9 cellular contexts compared by ENCODE assay signal in the genomic region with DNA sequence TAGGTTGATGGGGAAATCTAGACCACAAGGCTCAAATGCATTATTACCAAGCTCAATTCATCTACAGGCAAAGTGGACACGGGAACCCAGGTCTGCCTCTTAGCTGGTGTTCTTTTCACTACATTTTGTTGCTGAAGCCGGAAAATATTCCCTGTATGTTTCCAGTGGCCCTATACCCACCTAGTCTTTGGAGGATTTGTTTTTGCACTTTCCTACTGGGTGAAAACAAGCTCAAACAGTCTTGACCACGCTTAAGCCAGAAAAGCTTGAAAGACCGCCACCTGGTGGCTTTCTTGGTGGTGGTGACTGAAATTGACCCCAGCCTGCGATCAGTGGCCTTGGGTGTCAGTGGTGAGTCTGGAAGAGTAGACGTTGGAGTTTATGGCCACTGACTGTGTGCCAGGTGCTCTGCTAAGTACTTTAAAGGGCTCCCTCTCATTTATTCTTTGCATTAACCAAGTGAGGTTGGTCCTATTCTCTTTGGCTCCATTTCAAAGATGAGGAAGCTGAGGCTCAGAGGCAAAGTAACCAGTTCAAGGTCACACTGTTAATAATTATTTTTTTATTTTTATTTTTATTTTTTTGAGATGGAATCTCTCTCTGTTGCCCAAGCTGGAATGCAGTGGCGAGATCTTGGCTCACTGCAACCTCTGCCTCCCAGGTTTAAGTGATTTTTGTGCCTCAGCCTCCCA. TPM values are rescaled to one million over a fixed set of nuclear protein-coding genes. Genes with fewer than 3 reads are reported as not detected.
DNase-seq lines count a peak whose midpoint lies in the region; ATAC-seq and TF ChIP-seq lines count a peak whose summit lies in the region.
"Had no signal": no experiment of that assay in that cellular context is flagged by ENCODE, and none has a peak within 500 bp of the region (broad histone marks: within the 10 kb centered on the region; RNA-seq: fewer than 3 reads in every experiment).

No MANE protein-coding gene starts in this region.

- intact Hi-C loops in right cardiac atrium (cut with DNase I) = loop anchor here in 3 of 4 donors (2.0 to 10.0 kb wide), 5 partner anchors 119 to 287 kb away; no protein-coding TSS in a partner anchor

- TF ChIP-seq POLR2A in Peyer's patch (IDR thresholded peaks at IDR 0.05) = no peak

- H3K79me2 ChIP-seq in DOHH2 (ENCODE audit: control insufficient read depth, low read length) = no peaks in the 10 kb centered on the region
- no peaks in the 10 kb centered on the region for H3K79me2 ChIP-seq in smooth muscle cell (ENCODE audit: low read depth)

- H3F3A ChIP-seq in DOHH2 (ENCODE audit: control insufficient read depth, insufficient read depth) = no peaks in the 10 kb centered on the region
- H3F3A ChIP-seq in smooth muscle cell (ENCODE audit: low read depth) = no peaks in the 10 kb centered on the region

- H3K27me3 ChIP-seq in DOHH2 (ENCODE audit: control insufficient read depth, low read length) (peaks cover 32% of the 10 kb centered on the region), Peyer's patch (peaks cover 0 to 6% of the 10 kb centered on the region in 2 donors), right cardiac atrium (ENCODE audit: control insufficient read depth, insufficient read depth) (no peaks in the 10 kb centered on the region), smooth muscle cell (ENCODE audit: low read depth) (peaks cover 83% of the 10 kb centered on the region)

- H4K20me1 ChIP-seq in DOHH2 (ENCODE audit: control insufficient read depth, insufficient read depth, low read depth, low read length) (no peaks in the 10 kb centered on the region), smooth muscle cell (ENCODE audit: low read depth) (no peaks in the 10 kb centered on the region)

- peaks cover 7% of the 10 kb centered on the region for H3K4me1 ChIP-seq in DOHH2 (ENCODE audit: control insufficient read depth, low read length)
- H3K4me1 ChIP-seq in Peyer's patch = no peaks in the 10 kb centered on the region
- peaks cover 3% of the 10 kb centered on the region for H3K4me1 ChIP-seq in right cardiac atrium (ENCODE audit: control insufficient read depth, insufficient read depth, low read length)
- H3K4me1 ChIP-seq in smooth muscle cell (ENCODE audit: low read depth) = no peaks in the 10 kb centered on the region

- H3K9me2 ChIP-seq in DOHH2 (replicated peaks; ENCODE audit: control insufficient read depth, low read length) = no peaks in the 10 kb centered on the region

- peak; percentile 87 for TF ChIP-seq CTCF in DOHH2 (IDR thresholded peaks at IDR 0.05; ENCODE audit: low read depth, low read length, poor library complexity, severe bottlenecking)
- peak; percentile 17 to 63 (median 60) for TF ChIP-seq CTCF in Peyer's patch (IDR thresholded peaks at IDR 0.05)
- peak; percentile 69 for TF ChIP-seq CTCF in smooth muscle cell (IDR thresholded peaks at IDR 0.05; ENCODE audit: borderline replicate concordance, insufficient read depth, poor library complexity, severe bottlenecking)

- H3K36me3 ChIP-seq in DOHH2 (ENCODE audit: control insufficient read depth, low read length) = no peaks in the 10 kb centered on the region
- H3K36me3 ChIP-seq in Peyer's patch = no peaks in the 10 kb centered on the region
- H3K36me3 ChIP-seq in smooth muscle cell (ENCODE audit: low read depth) = no peaks in the 10 kb centered on the region

- no peak overlapping the region for H3K27ac ChIP-seq in DOHH2 (ENCODE audit: low read depth, low read length)
- no peak overlapping the region for H3K27ac ChIP-seq in Peyer's patch
- H3K27ac ChIP-seq in right cardiac atrium (ENCODE audit: low read length) = no peak overlapping the region
- H3K27ac ChIP-seq in smooth muscle cell (ENCODE audit: low read depth) = no peak overlapping the region

- no peak overlapping the region for H2AFZ ChIP-seq in smooth muscle cell (ENCODE audit: low read depth)

- no peak overlapping the region for H3K4me3 ChIP-seq in DOHH2 (ENCODE audit: low read length)
- H3K4me3 ChIP-seq in Peyer's patch = no peak overlapping the region
- no peak overlapping the region for H3K4me3 ChIP-seq in right cardiac atrium (ENCODE audit: low read length)
- H3K4me3 ChIP-seq in smooth muscle cell = no peak overlapping the region

- DNase-seq in Peyer's patch (peak; percentile 22 to 74 (median 62)), amygdala (lab: John Stamatoyannopoulos, UW) (peak in 43 of 56 donors; percentile 2 to 85 (median 39)), right cardiac atrium (peak; percentile 61 to 82 (median 78)), smooth muscle cell (lab: John Stamatoyannopoulos, UW; ENCODE audit: unreplicated experiment) (no peak), GF-D8 (lab: John Stamatoyannopoulos, UW) (no peak)

- H3K4me2 ChIP-seq in DOHH2 (ENCODE audit: low read length) (no peak overlapping the region), smooth muscle cell (no peak overlapping the region)

- no peak overlapping the region for H3K9ac ChIP-seq in smooth muscle cell (ENCODE audit: low read depth)

- 22% methylated on average over 7 of the region's 7 CpGs for WGBS in right cardiac atrium
- 16% methylated on average over 7 of the region's 7 CpGs for WGBS in smooth muscle cell (ENCODE audit: low lambda C conversion rate)

- no peaks in the 10 kb centered on the region for H3K9me3 ChIP-seq in DOHH2 (ENCODE audit: control insufficient read depth, insufficient read depth, low read length)
- no peaks in the 10 kb centered on the region for H3K9me3 ChIP-seq in Peyer's patch
- no peaks in the 10 kb centered on the region for H3K9me3 ChIP-seq in right cardiac atrium (ENCODE audit: control insufficient read depth, low read length)
- H3K9me3 ChIP-seq in smooth muscle cell (replicated peaks; ENCODE audit: low read depth) = no peaks in the 10 kb centered on the region

- ATAC-seq in HG02885 (IDR thresholded peaks at IDR 0.05; ENCODE audit: poor library complexity, unreplicated experiment) (peak; percentile 50), right cardiac atrium (peak; percentile 40 to 62), HG03135 (IDR thresholded peaks at IDR 0.05; ENCODE audit: unreplicated experiment) (no peak)

RNA-seq across cellular contexts. Expression of a gene that starts 11.1 kb away (rescaled TPM):
- total RNA-seq in Peyer's patch (under 1 TPM in 1 of 4 donors, not detected in 3; 0.53 TPM), right cardiac atrium (10 to 100 TPM; 11.9 to 38.2 (median 14.8) TPM), smooth muscle cell (0.31 TPM in 1 of 2 replicates, not detected in the other)
- polyA plus RNA-seq in right cardiac atrium (7.3 TPM), smooth muscle cell (0.65 and 1.1 TPM in 2 replicates)
- total RNA-seq: activated CD8-positive, alpha-beta memory T cell treated with anti-CD3 and anti-CD28 coated beads for 36 hours had no signal

Comparison
In these comparisons a context has a peak if more than half of its experiments do, and no peak if none do; other contexts are left out.
1. DNase-seq: peak in Peyer's patch (3 of 3), amygdala (43 of 56) and right cardiac atrium (3 of 3); none in smooth muscle cell (single experiment) and GF-D8 (single experiment).
2. Peak in every context shown above with its lines, with median percentiles within 50 percentile points of each other: CTCF ChIP-seq.